20 cellular contexts compared by ENCODE assay signal in the genomic region with DNA sequence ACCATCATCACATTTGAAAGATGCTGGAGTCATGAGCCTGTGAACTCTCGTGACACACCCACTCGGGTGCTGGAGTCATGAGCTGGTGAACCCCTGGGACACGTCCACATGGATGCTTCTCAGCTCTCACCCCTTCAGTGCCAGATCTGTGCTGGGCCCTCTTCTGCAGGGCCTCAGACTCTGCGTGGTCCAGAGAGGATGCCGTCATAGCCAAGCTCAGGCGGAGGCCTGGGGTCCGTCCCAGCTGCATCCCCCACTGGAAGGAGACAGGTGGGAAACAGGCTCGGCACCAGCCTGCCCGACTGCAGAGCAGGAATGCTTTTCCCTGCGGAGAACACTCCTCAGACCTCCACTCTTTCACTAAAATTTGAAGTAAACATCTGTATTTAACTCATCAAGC.
A peak's percentile ranks its signal among the peaks of the same experiment; 100 is the strongest.
DNase-seq lines count a peak whose midpoint lies in the region; ATAC-seq and TF ChIP-seq lines count a peak whose summit lies in the region.
"Had no signal": no experiment of that assay in that cellular context is flagged by ENCODE, and none has a peak within 500 bp of the region (broad histone marks: within the 10 kb centered on the region; RNA-seq: fewer than 3 reads in every experiment).

No MANE protein-coding gene starts in this region.

- H3K27ac Mint-ChIP-seq in WTC11 (peak overlapping the region; percentile 13; the same call in 1 of the 2 replicates), naive B cell (peak overlapping the region in 5 of 6 donors; percentile 10 to 76 (median 49))
- H3K27ac Mint-ChIP-seq in stimulated activated naive B cell treated with anti-CD40 and anti-IgM and Interleukin-4, amounts not matched to agents 10 μg/mL and 1 μg/mL and 100 μg/mL, for 72 hours = no peak overlapping the region
- H3K27ac Mint-ChIP-seq: CD8-positive, alpha-beta T cell had no signal

- peaks cover 28% of the 10 kb centered on the region for H3K4me1 Mint-ChIP-seq in WTC11
- peaks cover 23 to 39% (median 39%) of the 10 kb centered on the region in 3 donors for H3K4me1 Mint-ChIP-seq in naive B cell
- H3K4me1 Mint-ChIP-seq in stimulated activated naive B cell treated with anti-CD40 and anti-IgM and Interleukin-4, amounts not matched to agents 10 μg/mL and 1 μg/mL and 100 μg/mL, for 72 hours = peaks cover 35 to 61% of the 10 kb centered on the region in 2 donors

- H3K27me3 Mint-ChIP-seq in WTC11 (ENCODE audit: low read depth) (no peaks in the 10 kb centered on the region; the same call in 1 of the 2 replicates), naive B cell (peaks cover 20 to 35% (median 21%) of the 10 kb centered on the region in 3 donors)
- peaks cover 46 to 48% of the 10 kb centered on the region in 2 donors for H3K27me3 Mint-ChIP-seq in stimulated activated naive B cell treated with anti-CD40 and anti-IgM and Interleukin-4, amounts not matched to agents 10 μg/mL and 1 μg/mL and 100 μg/mL, for 72 hours

- peak overlapping the region in 8 of 11 experiments; percentile 73 to 90 (median 82); a peak in 14 of 22 replicates for H3K27ac ChIP-seq in BLaER1 treated with 17β-estradiol and CSF1 and Interleukin-3, amounts not matched to agents 10 nM and 100 nM

- H3K9me3 Mint-ChIP-seq in WTC11 (peaks cover 7% of the 10 kb centered on the region), naive B cell (peaks cover 0 to 10% (median 3%) of the 10 kb centered on the region in 7 donors)
- H3K9me3 Mint-ChIP-seq in stimulated activated naive B cell treated with anti-CD40 and anti-IgM and Interleukin-4, amounts not matched to agents 10 μg/mL and 1 μg/mL and 100 μg/mL, for 72 hours = peaks cover 7 to 8% of the 10 kb centered on the region in 2 donors

- peaks cover 48 to 89% (median 80%) of the 10 kb centered on the region in 10 experiments for H3K4me1 ChIP-seq in BLaER1 treated with 17β-estradiol and CSF1 and Interleukin-3, amounts not matched to agents 10 nM and 100 nM

- no peak for ATAC-seq in WTC11
- no peak for ATAC-seq in naive B cell (ENCODE audit: low read depth in 2 of 2)
- ATAC-seq in stimulated activated naive B cell treated with anti-CD40 and anti-IgM and Interleukin-4, amounts not matched to agents 10 μg/mL and 1 μg/mL and 100 μg/mL, for 72 hours (replicated peaks) = no peak
- no peak for ATAC-seq in HG03175 (IDR thresholded peaks at IDR 0.05; ENCODE audit: unreplicated experiment)
- ATAC-seq: CD8-positive, alpha-beta T cell; HepG2; K562; PC-3 had no signal

- H3K36me3 Mint-ChIP-seq in WTC11 (no peaks in the 10 kb centered on the region), naive B cell (no peaks in the 10 kb centered on the region)
- H3K36me3 Mint-ChIP-seq in stimulated activated naive B cell treated with anti-CD40 and anti-IgM and Interleukin-4, amounts not matched to agents 10 μg/mL and 1 μg/mL and 100 μg/mL, for 72 hours = peaks cover 0 to 3% of the 10 kb centered on the region in 2 donors
- H3K36me3 Mint-ChIP-seq: CD8-positive, alpha-beta T cell had no signal

- POLR2A ChIA-PET in WTC11 (lab: Charles Lee) = interaction anchor here (0.7 kb wide), 1 partner anchor 26 kb away, joined by 3 read pairs; no protein-coding TSS in a partner anchor

- DNase-seq in WTC11 (ENCODE audit: low spot score) = no peak
- no peak for DNase-seq in naive B cell
- no peak for DNase-seq in stimulated activated naive B cell treated with anti-CD40 and anti-IgM and Interleukin-4, amounts not matched to agents 10 μg/mL and 1 μg/mL and 100 μg/mL, for 72 hours
- DNase-seq in DMS153 (lab: John Stamatoyannopoulos, UW) = no peak
- no peak for DNase-seq in dedifferentiated amniotic fluid mesenchymal stem cell (ENCODE audit: extremely low spot score)
- DNase-seq: C1 segment of cervical spinal cord; CD8-positive, alpha-beta T cell; GDM1; MM.1S; NCI-H1048; NCI-H1417 treated with DMSO at 0.1 percent for 48 hours; NCI-H187; NCI-H446; NCI-H526 treated with DMSO at 0.1 percent for 48 hours; PC-3; Right ventricle myocardium superior had no signal

- peaks cover 6 to 20% (median 14%) of the 10 kb centered on the region in 11 experiments; a peak in 19 of 22 replicates for H3K9me3 ChIP-seq in BLaER1 treated with 17β-estradiol and CSF1 and Interleukin-3, amounts not matched to agents 10 nM and 100 nM (replicated peaks in 1 of 11)

- peaks cover 5 to 51% (median 15%) of the 10 kb centered on the region in 11 experiments; a peak in 16 of 22 replicates for H3K27me3 ChIP-seq in BLaER1 treated with 17β-estradiol and CSF1 and Interleukin-3, amounts not matched to agents 10 nM and 100 nM

- peak overlapping the region in 4 of 10 experiments; percentile 33 to 59 (median 44); a peak in 5 of 20 replicates for H3K4me3 ChIP-seq in BLaER1 treated with 17β-estradiol and CSF1 and Interleukin-3, amounts not matched to agents 10 nM and 100 nM
- H3K4me3 ChIP-seq: K562 had no signal

- H3K4me2 ChIP-seq in BLaER1 treated with 17β-estradiol and CSF1 and Interleukin-3, amounts not matched to agents 10 nM and 100 nM = peak overlapping the region; percentile 83 to 98 (median 93)

- H3K36me3 ChIP-seq in BLaER1 treated with 17β-estradiol and CSF1 and Interleukin-3, amounts not matched to agents 10 nM and 100 nM = no peaks in the 10 kb centered on the region

- H3K9ac ChIP-seq in BLaER1 treated with 17β-estradiol and CSF1 and Interleukin-3, amounts not matched to agents 10 nM and 100 nM = peak overlapping the region in 9 of 11 experiments; percentile 48 to 71 (median 68); a peak in 8 of 22 replicates

- CTCF ChIA-PET in WTC11 (lab: Charles Lee) = interaction anchor here (1.0 kb wide), 1 partner anchor 74 kb away, joined by 3 read pairs; no protein-coding TSS in a partner anchor

- H3K4me3 Mint-ChIP-seq in WTC11 (no peak overlapping the region), naive B cell (peak overlapping the region in 3 of 8 donors; percentile 50 to 70 (median 68))
- peak overlapping the region; percentile 4 to 64 for H3K4me3 Mint-ChIP-seq in stimulated activated naive B cell treated with anti-CD40 and anti-IgM and Interleukin-4, amounts not matched to agents 10 μg/mL and 1 μg/mL and 100 μg/mL, for 72 hours
- H3K4me3 Mint-ChIP-seq: CD8-positive, alpha-beta T cell had no signal

- H4K20me1 ChIP-seq in BLaER1 treated with 17β-estradiol and CSF1 and Interleukin-3, amounts not matched to agents 10 nM and 100 nM = peaks cover 0 to 15% (median 3%) of the 10 kb centered on the region in 11 experiments; a peak in 6 of 22 replicates

- TF ChIP-seq CTCF in WTC11 (IDR thresholded peaks at IDR 0.05) = no peak

TF ChIP-seq in WTC11, 78 proteins besides CTCF, POLR2A, EP300 and RAD21 (continues in another document):
- TF ChIP-seq, protein P1, sequence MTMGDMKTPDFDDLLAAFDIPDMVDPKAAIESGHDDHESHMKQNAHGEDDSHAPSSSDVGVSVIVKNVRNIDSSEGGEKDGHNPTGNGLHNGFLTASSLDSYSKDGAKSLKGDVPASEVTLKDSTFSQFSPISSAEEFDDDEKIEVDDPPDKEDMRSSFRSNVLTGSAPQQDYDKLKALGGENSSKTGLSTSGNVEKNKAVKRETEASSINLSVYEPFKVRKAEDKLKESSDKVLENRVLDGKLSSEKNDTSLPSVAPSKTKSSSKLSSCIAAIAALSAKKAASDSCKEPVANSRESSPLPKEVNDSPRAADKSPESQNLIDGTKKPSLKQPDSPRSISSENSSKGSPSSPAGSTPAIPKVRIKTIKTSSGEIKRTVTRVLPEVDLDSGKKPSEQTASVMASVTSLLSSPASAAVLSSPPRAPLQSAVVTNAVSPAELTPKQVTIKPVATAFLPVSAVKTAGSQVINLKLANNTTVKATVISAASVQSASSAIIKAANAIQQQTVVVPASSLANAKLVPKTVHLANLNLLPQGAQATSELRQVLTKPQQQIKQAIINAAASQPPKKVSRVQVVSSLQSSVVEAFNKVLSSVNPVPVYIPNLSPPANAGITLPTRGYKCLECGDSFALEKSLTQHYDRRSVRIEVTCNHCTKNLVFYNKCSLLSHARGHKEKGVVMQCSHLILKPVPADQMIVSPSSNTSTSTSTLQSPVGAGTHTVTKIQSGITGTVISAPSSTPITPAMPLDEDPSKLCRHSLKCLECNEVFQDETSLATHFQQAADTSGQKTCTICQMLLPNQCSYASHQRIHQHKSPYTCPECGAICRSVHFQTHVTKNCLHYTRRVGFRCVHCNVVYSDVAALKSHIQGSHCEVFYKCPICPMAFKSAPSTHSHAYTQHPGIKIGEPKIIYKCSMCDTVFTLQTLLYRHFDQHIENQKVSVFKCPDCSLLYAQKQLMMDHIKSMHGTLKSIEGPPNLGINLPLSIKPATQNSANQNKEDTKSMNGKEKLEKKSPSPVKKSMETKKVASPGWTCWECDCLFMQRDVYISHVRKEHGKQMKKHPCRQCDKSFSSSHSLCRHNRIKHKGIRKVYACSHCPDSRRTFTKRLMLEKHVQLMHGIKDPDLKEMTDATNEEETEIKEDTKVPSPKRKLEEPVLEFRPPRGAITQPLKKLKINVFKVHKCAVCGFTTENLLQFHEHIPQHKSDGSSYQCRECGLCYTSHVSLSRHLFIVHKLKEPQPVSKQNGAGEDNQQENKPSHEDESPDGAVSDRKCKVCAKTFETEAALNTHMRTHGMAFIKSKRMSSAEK (CRISPR knock-in tag; IDR thresholded peaks at IDR 0.05; ENCODE audit: borderline replicate concordance) = no peak
- TF ChIP-seq, protein P2, sequence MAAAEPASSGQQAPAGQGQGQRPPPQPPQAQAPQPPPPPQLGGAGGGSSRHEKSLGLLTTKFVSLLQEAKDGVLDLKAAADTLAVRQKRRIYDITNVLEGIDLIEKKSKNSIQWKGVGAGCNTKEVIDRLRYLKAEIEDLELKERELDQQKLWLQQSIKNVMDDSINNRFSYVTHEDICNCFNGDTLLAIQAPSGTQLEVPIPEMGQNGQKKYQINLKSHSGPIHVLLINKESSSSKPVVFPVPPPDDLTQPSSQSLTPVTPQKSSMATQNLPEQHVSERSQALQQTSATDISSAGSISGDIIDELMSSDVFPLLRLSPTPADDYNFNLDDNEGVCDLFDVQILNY (CRISPR knock-in tag; IDR thresholded peaks at IDR 0.05) = no peak
- TF ChIP-seq MYBL2 (CRISPR knock-in tag; IDR thresholded peaks at IDR 0.05) (no peak), ELF4 (CRISPR knock-in tag; IDR thresholded peaks at IDR 0.05; ENCODE audit: low read depth) (no peak), NR1H2 (CRISPR knock-in tag; IDR thresholded peaks at IDR 0.05) (no peak), RORB (CRISPR knock-in tag; IDR thresholded peaks at IDR 0.05) (no peak), TEAD1 (CRISPR knock-in tag; IDR thresholded peaks at IDR 0.05) (no peak)
- TF ChIP-seq, protein P3, sequence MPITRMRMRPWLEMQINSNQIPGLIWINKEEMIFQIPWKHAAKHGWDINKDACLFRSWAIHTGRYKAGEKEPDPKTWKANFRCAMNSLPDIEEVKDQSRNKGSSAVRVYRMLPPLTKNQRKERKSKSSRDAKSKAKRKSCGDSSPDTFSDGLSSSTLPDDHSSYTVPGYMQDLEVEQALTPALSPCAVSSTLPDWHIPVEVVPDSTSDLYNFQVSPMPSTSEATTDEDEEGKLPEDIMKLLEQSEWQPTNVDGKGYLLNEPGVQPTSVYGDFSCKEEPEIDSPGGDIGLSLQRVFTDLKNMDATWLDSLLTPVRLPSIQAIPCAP (CRISPR knock-in tag; IDR thresholded peaks at IDR 0.05) = no peak
